34 cellular contexts compared by ENCODE assay signal in genomic region chr9:130410443-130410842, GRCh38.
"Had no signal": no experiment of that assay in that cellular context is flagged by ENCODE, and none has a peak within 500 bp of the region (broad histone marks: within the 10 kb centered on the region; RNA-seq: fewer than 3 reads in every experiment).

No MANE protein-coding gene starts in this region.

- FAIRE-seq: bronchial epithelial cell had no signal

- H3K27me3 Mint-ChIP-seq: activated naive CD8-positive, alpha-beta T cell had no signal

- H3K27ac Mint-ChIP-seq: activated B cell treated with CpG ODN at 0.5 μM for 24 hours; activated CD4-positive, alpha-beta memory T cell treated with anti-CD3 and anti-CD28 coated beads for 36 hours; activated naive CD4-positive, alpha-beta T cell treated with anti-CD3 and anti-CD28 coated beads, Interleukin-2, amount 10 ng/mL, durations not matched to agents 7 days and 5 days; activated naive CD8-positive, alpha-beta T cell; activated naive CD8-positive, alpha-beta T cell treated with anti-CD3 and anti-CD28 coated beads, Interleukin-2, amount 50 U/mL, for 24 hours; activated T-helper 1 cell treated with anti-CD3 and anti-CD28 coated beads, Interleukin-12 subunit alpha, Interleukin-12 subunit beta, Interleukin-2, Interleukin-4 antibody, amounts not matched to agents 30 ng/mL and 10 ng/mL and 1 ng/mL, durations not matched to agents 14 hours and 24 hours and 36 hours; brain had no signal

- H3K36me3 Mint-ChIP-seq: activated CD4-positive, alpha-beta memory T cell treated with anti-CD3 and anti-CD28 coated beads for 36 hours; activated naive CD4-positive, alpha-beta T cell treated with anti-CD3 and anti-CD28 coated beads, Interleukin-2, amount 10 ng/mL, durations not matched to agents 7 days and 5 days; activated naive CD8-positive, alpha-beta T cell; brain had no signal

- DNase-seq: activated B cell treated with CpG ODN at 0.5 μM for 24 hours; activated CD4-positive, alpha-beta memory T cell treated with anti-CD3 and anti-CD28 coated beads for 36 hours; activated CD4-positive, alpha-beta T cell treated with anti-CD3 and anti-CD28 coated beads for 4 hours; activated CD4-positive, alpha-beta T cell treated with anti-CD3 and anti-CD28 coated beads, Interleukin-2, amount 50 U/mL, for 1 hour; activated CD4-positive, CD25-positive, alpha-beta regulatory T cell treated with anti-CD3 and anti-CD28 coated beads, Interleukin-2, amount 50 U/mL, for 72 hours; activated CD8-positive, alpha-beta memory T cell treated with anti-CD3 and anti-CD28 coated beads, Interleukin-2, amount 50 U/mL, for 4 hours; activated effector memory CD4-positive, alpha-beta T cell treated with Interleukin-2 at 50 U/mL for 16 hours; activated naive CD4-positive, alpha-beta T cell treated with anti-CD3 and anti-CD28 coated beads, Interleukin-2, amount 10 ng/mL, durations not matched to agents 7 days and 5 days; activated naive CD8-positive, alpha-beta T cell treated with anti-CD3 and anti-CD28 coated beads, Interleukin-2, amount 50 U/mL, for 24 hours; activated T-cell treated with anti-CD3 and anti-CD28 coated beads for 4 hours; activated T-cell treated with anti-CD3 and anti-CD28 coated beads, Interleukin-2, amount 50 U/mL, for 4 hours; anterior cingulate cortex; NCI-H1105 treated with DMSO at 0.1 percent for 48 hours; NCI-H1436; NCI-H1694; NCI-H1930; NCI-H2081 treated with DMSO at 0.1 percent for 48 hours; NCI-H226; NCI-H446 treated with DMSO at 0.1 percent for 48 hours; NCI-H524; NCI-H69; NCI-H82; RPMI8226; SIG-M5; SW 1271; T-helper 1 cell; T-helper 2 cell; T-helper 9 cell had no signal

- H3K9me3 Mint-ChIP-seq: activated B cell treated with CpG ODN at 0.5 μM for 24 hours; activated CD4-positive, alpha-beta memory T cell treated with anti-CD3 and anti-CD28 coated beads for 36 hours; activated naive CD4-positive, alpha-beta T cell treated with anti-CD3 and anti-CD28 coated beads, Interleukin-2, amount 10 ng/mL, durations not matched to agents 7 days and 5 days; activated naive CD8-positive, alpha-beta T cell treated with anti-CD3 and anti-CD28 coated beads, Interleukin-2, amount 50 U/mL, for 24 hours; activated T-cell treated with anti-CD3 and anti-CD28 coated beads, Interleukin-2, amount 50 U/mL, for 4 hours; activated T-helper 1 cell treated with anti-CD3 and anti-CD28 coated beads, Interleukin-12 subunit alpha, Interleukin-12 subunit beta, Interleukin-2, Interleukin-4 antibody, amounts not matched to agents 30 ng/mL and 10 ng/mL and 1 ng/mL, durations not matched to agents 14 hours and 24 hours and 36 hours had no signal

- H3K27ac ChIP-seq: KMS-11, VCaP had no signal

- H3K4me3 Mint-ChIP-seq: activated B cell treated with CpG ODN at 0.5 μM for 24 hours; activated CD4-positive, alpha-beta memory T cell treated with anti-CD3 and anti-CD28 coated beads for 36 hours; activated naive CD4-positive, alpha-beta T cell treated with anti-CD3 and anti-CD28 coated beads, Interleukin-2, amount 10 ng/mL, durations not matched to agents 7 days and 5 days; activated naive CD8-positive, alpha-beta T cell; activated naive CD8-positive, alpha-beta T cell treated with anti-CD3 and anti-CD28 coated beads, Interleukin-2, amount 50 U/mL, for 24 hours; activated T-cell treated with anti-CD3 and anti-CD28 coated beads, Interleukin-2, amount 50 U/mL, for 4 hours; activated T-helper 1 cell treated with anti-CD3 and anti-CD28 coated beads, Interleukin-12 subunit alpha, Interleukin-12 subunit beta, Interleukin-2, Interleukin-4 antibody, amounts not matched to agents 30 ng/mL and 10 ng/mL and 1 ng/mL, durations not matched to agents 14 hours and 24 hours and 36 hours; brain had no signal

- H3K4me2 ChIP-seq: KMS-11 had no signal

- H3K9ac ChIP-seq: KMS-11 had no signal

- H3K4me1 Mint-ChIP-seq: activated B cell treated with CpG ODN at 0.5 μM for 24 hours; activated naive CD4-positive, alpha-beta T cell treated with anti-CD3 and anti-CD28 coated beads, Interleukin-2, amount 10 ng/mL, durations not matched to agents 7 days and 5 days; activated naive CD8-positive, alpha-beta T cell treated with anti-CD3 and anti-CD28 coated beads, Interleukin-2, amount 50 U/mL, for 24 hours; brain had no signal
